In the genomic region with DNA sequence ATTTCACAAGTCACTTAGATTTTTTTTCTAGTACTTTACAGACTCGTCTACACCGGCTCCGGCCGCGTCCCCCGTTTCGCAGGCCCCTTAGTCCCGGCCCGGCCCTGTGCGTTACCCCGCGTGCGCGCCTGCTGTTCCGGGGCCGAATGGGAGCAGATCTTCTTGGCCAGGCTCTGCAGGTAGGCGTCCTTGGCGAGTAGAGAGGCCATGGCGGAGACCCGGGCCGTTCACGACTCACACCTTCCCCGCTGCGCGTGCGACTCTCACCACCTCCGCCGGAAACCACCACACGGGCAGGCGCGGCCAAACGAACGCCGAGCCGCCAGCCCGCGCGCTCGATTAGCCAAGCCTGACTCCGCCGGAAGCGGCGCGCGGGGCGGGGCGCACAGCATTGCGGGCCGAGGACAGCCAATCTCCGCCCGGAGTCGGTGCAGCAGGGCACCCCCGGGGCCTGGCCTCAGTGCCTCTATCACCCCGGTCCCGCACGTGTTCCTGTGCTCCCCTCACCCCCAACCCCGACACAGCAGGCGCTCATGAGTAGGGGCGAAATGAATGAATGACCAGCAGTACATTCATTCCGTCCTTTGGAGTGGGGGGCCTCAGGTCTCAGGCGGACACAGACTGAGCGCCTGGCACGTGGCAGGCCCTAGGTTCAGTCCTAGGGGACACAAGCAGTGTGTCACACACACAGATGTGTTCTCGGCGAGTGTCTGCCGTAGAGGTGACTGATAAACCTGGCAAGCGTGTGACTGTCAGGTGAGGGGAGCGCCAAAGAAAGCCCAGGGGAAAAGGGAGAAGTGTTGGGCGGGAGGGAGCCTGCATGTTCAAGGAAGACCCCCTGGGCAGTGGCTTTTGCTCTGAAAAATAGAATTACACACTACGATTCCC, we compare ENCODE assay signal across 8 cellular contexts. TPM values are rescaled to one million over a fixed set of nuclear protein-coding genes. Genes with fewer than 3 reads are reported as not detected.
DNase-seq lines count a peak whose midpoint lies in the region; ATAC-seq, FAIRE-seq and TF ChIP-seq lines count a peak whose summit lies in the region.

SURF6 (minus strand) TSS at position 265 of the 888 bp plus-strand sequence; CDS start at position 209, 56 bp downstream.

- no peak for TF ChIP-seq CTCF in ovary (IDR thresholded peaks at IDR 0.05)

- peak within 1 kb of the TSS in 1 of 2 donors; percentile 30 for H3K27ac ChIP-seq in ovary
- H3K27ac ChIP-seq in thymus (ENCODE audit: low read depth) = peak within 1 kb of the TSS; percentile 68

- peak within 1 kb of the TSS; percentile 94 for H3K4me3 Mint-ChIP-seq in activated naive CD8-positive, alpha-beta T cell treated with anti-CD3 and anti-CD28 coated beads, Interleukin-2, amount 10 ng/mL, durations not matched to agents 7 days and 5 days

- 2 to 3% (median 2%) methylated on average over 53 to 70 of the region's 70 CpGs for whole genome bisulfite sequencing in ovary, 3 donors
- WGBS in thymus = 11% methylated on average over 70 of the region's 70 CpGs

- peaks cover 5% of the 10 kb centered on the region for H3K4me1 ChIP-seq in ovary (ENCODE audit: insufficient read depth)
- H3K4me1 ChIP-seq in thymus (ENCODE audit: control insufficient read depth, insufficient read depth, low read length) = peaks cover 16% of the 10 kb centered on the region

- TF ChIP-seq EP300 in ovary (IDR thresholded peaks at IDR 0.05) = no peak

- H3K4me1 Mint-ChIP-seq in activated naive CD8-positive, alpha-beta T cell treated with anti-CD3 and anti-CD28 coated beads, Interleukin-2, amount 10 ng/mL, durations not matched to agents 7 days and 5 days = peaks cover 35% of the 10 kb centered on the region

- no peaks in the 10 kb centered on the region for H3K27me3 ChIP-seq in ovary
- no peaks in the 10 kb centered on the region for H3K27me3 ChIP-seq in thymus (ENCODE audit: control insufficient read depth, insufficient read depth)

- no peaks in the 10 kb centered on the region for H3K27me3 Mint-ChIP-seq in activated naive CD8-positive, alpha-beta T cell treated with anti-CD3 and anti-CD28 coated beads, Interleukin-2, amount 10 ng/mL, durations not matched to agents 7 days and 5 days

- H3K27ac Mint-ChIP-seq in activated naive CD8-positive, alpha-beta T cell treated with anti-CD3 and anti-CD28 coated beads, Interleukin-2, amount 10 ng/mL, durations not matched to agents 7 days and 5 days = peak within 1 kb of the TSS; percentile 95

- peak within 1 kb of the TSS; percentile 85 for H3K4me3 ChIP-seq in ovary
- peak within 1 kb of the TSS; percentile 63 for H3K4me3 ChIP-seq in thymus (ENCODE audit: low read length)

- H3K36me3 Mint-ChIP-seq in activated naive CD8-positive, alpha-beta T cell treated with anti-CD3 and anti-CD28 coated beads, Interleukin-2, amount 10 ng/mL, durations not matched to agents 7 days and 5 days = peaks cover 33% of the 10 kb centered on the region

- peak; percentile 94 for DNase-seq in GM12891 (ENCODE audit: insufficient read length, low spot score)
- peak; percentile 87 for DNase-seq in NCI-H1436 (lab: John Stamatoyannopoulos, UW)
- peak; percentile 80 to 90 for DNase-seq in SW 1271 (lab: John Stamatoyannopoulos, UW)
- peak; percentile 98 for DNase-seq in activated naive CD8-positive, alpha-beta T cell treated with anti-CD3 and anti-CD28 coated beads, Interleukin-2, amount 10 ng/mL, durations not matched to agents 7 days and 5 days
- peak; percentile 75 to 97 (median 93) for DNase-seq in head of caudate nucleus
- peak; percentile 81 to 92 (median 84) for DNase-seq in ovary

- TF ChIP-seq POLR2A in GM12891 (IDR thresholded peaks at IDR 0.05; ENCODE audit: low read depth, low read length) (peak; percentile 70), ovary (IDR thresholded peaks at IDR 0.05) (peak; percentile 40)

- H3K36me3 ChIP-seq in ovary (no peaks in the 10 kb centered on the region), thymus (ENCODE audit: control insufficient read depth, insufficient read depth) (peaks cover 51% of the 10 kb centered on the region)

- FAIRE-seq in GM12891 (lab: Jason Lieb, UNC) = peak; percentile 99

- intact Hi-C loops in head of caudate nucleus (cut with DNase I) (no loop called here), ovary (cut with DNase I) (no loop called here)

- H3K9me3 ChIP-seq in ovary = no peaks in the 10 kb centered on the region
- no peaks in the 10 kb centered on the region for H3K9me3 ChIP-seq in thymus (ENCODE audit: control insufficient read depth)

- peak; percentile 68 for ATAC-seq in HG02840 (IDR thresholded peaks at IDR 0.05; ENCODE audit: low FRiP score, unreplicated experiment)
- ATAC-seq in activated naive CD8-positive, alpha-beta T cell treated with anti-CD3 and anti-CD28 coated beads, Interleukin-2, amount 10 ng/mL, durations not matched to agents 7 days and 5 days (ENCODE audit: low read depth) = peak; percentile 91

- no peaks in the 10 kb centered on the region for H3K9me3 Mint-ChIP-seq in activated naive CD8-positive, alpha-beta T cell treated with anti-CD3 and anti-CD28 coated beads, Interleukin-2, amount 10 ng/mL, durations not matched to agents 7 days and 5 days

- POLR2A ChIA-PET in activated naive CD8-positive, alpha-beta T cell treated with anti-CD3 and anti-CD28 coated beads, Interleukin-2, amount 10 ng/mL, durations not matched to agents 7 days and 5 days (lab: Charles Lee) = interaction anchor here (0.7 to 3.2 kb wide), 6 partner anchors 12 to 187 kb away, joined by 3 to 19 read pairs (median 4); partner anchors contain the start of genes MED22, RPL7A, STKLD1 and SURF1

TF ChIP-seq in GM12891, 5 proteins besides CTCF, POLR2A, EP300 and RAD21:
- TF ChIP-seq SPI1 (IDR thresholded peaks at IDR 0.05; ENCODE audit: low read depth, low read length) = no peak
- TF ChIP-seq PAX5 (IDR thresholded peaks at IDR 0.05; ENCODE audit: insufficient read depth, low read length, severe bottlenecking) = peak; percentile 59
- no peak; the same call in 1 of the 2 replicates for TF ChIP-seq POU2F2 (IDR thresholded peaks at IDR 0.05; ENCODE audit: low read depth, low read length)
- peak; percentile 81 for TF ChIP-seq POLR2AphosphoS5 (IDR thresholded peaks at IDR 0.05; ENCODE audit: low read depth, low read length)
- peak; percentile 71 for TF ChIP-seq TAF1 (IDR thresholded peaks at IDR 0.05; ENCODE audit: low read depth, low read length)

RNA-seq across cellular contexts. Expression of gene SURF6, which starts in this region (rescaled TPM):
- polyA plus RNA-seq in GM12891 (2012; ENCODE audit: low read depth, missing spikeins) = 16.1 TPM
- 10 to 100 TPM; 20.5 to 21.0 TPM for total RNA-seq in activated naive CD8-positive, alpha-beta T cell treated with anti-CD3 and anti-CD28 coated beads, Interleukin-2, amount 10 ng/mL, durations not matched to agents 7 days and 5 days
- 10 to 100 TPM; 13.6 to 24.9 (median 21.0) TPM for total RNA-seq in ovary
- polyA plus RNA-seq in ovary (10 to 100 TPM; 12.7 to 24.0 TPM), thymus (17.2 TPM)
